In genomic region chr1:2547210-2548067, GRCh38 we compare ENCODE assay signal across 1 cellular context.
TF ChIP-seq lines count a peak whose summit lies in the region.

No MANE protein-coding gene starts in this region.

TF ChIP-seq in K562, 482 proteins besides CTCF, POLR2A, EP300 and RAD21 (continued from another document and continues in another):
- TF ChIP-seq ZNF318 (IDR thresholded peaks at IDR 0.05; ENCODE audit: borderline replicate concordance in 1 of 2, low read depth in 1 of 2) (no peak), MNT (conservative IDR thresholded peaks at IDR 0.05) (no peak; a peak in 1 of 4 replicates), ZHX1 (conservative IDR thresholded peaks at IDR 0.05; ENCODE audit: low read length) (0 out of 2 replicates have a peak, but pooled peaks have one; percentile 28), PREB (CRISPR knock-in tag; IDR thresholded peaks at IDR 0.05) (no peak), ARID1B (IDR thresholded peaks at IDR 0.05) (no peak), ZNF766 (CRISPR knock-in tag; conservative IDR thresholded peaks at IDR 0.05) (no peak), KLF1 (tag; IDR thresholded peaks at IDR 0.05) (no peak), ETV6 (IDR thresholded peaks at IDR 0.05; ENCODE audit: borderline replicate concordance in 1 of 2, low read depth in 2 of 2, low read length in 1 of 2) (no peak), ETV6 (CRISPR knock-in tag; IDR thresholded peaks at IDR 0.05; ENCODE audit: borderline replicate concordance) (no peak), BRCA1 (IDR thresholded peaks at IDR 0.05) (no peak), BRCA1 (CRISPR knock-in tag; IDR thresholded peaks at IDR 0.05) (no peak), GTF3C2 (IDR thresholded peaks at IDR 0.05; ENCODE audit: borderline replicate concordance, extremely low read depth, insufficient read length) (no peak), ELK3 (CRISPR knock-in tag; IDR thresholded peaks at IDR 0.05) (no peak), E2F4 (CRISPR knock-in tag; IDR thresholded peaks at IDR 0.05; ENCODE audit: low read depth) (no peak), MAZ (CRISPR knock-in tag; conservative IDR thresholded peaks at IDR 0.05 in 1 of 2, IDR thresholded peaks at IDR 0.05 in 1 of 2) (peak; percentile 12 to 75; a peak in 2 of 4 replicates), CHD1 (IDR thresholded peaks at IDR 0.05; ENCODE audit: low read length) (no peak), ZBTB7A (IDR thresholded peaks at IDR 0.05; ENCODE audit: borderline replicate concordance, control insufficient read depth, low read depth, low read length) (peak; percentile 20; the same call in 1 of the 2 replicates), MTA1 (IDR thresholded peaks at IDR 0.05; ENCODE audit: borderline replicate concordance) (no peak), ZNF764 (CRISPR knock-in tag; IDR thresholded peaks at IDR 0.05; ENCODE audit: low read depth) (no peak), ATF1 (CRISPR knock-in tag; IDR thresholded peaks at IDR 0.05) (no peak), ATF1 (tag; IDR thresholded peaks at IDR 0.05) (no peak), PPARD (CRISPR knock-in tag; IDR thresholded peaks at IDR 0.05) (no peak), USF1 (CRISPR knock-in tag; IDR thresholded peaks at IDR 0.05) (no peak)
